Comparison of ENCODE assay signal across 23 cellular contexts in genomic region chr20:57795977-57796560, GRCh38.
"Had no signal": no experiment of that assay in that cellular context is flagged by ENCODE, and none has a peak within 500 bp of the region (broad histone marks: within the 10 kb centered on the region; RNA-seq: fewer than 3 reads in every experiment).

No MANE protein-coding gene starts in this region.

- H3K9me3 ChIP-seq: lower lobe of right lung had no signal

- H3K4me1 ChIP-seq: lower lobe of right lung had no signal

- DNase-seq: activated CD4-positive, alpha-beta T cell treated with anti-CD3 and anti-CD28 coated beads for 36 hours; activated CD4-positive, alpha-beta T cell treated with anti-CD3 and anti-CD28 coated beads, Interleukin-2, amount 50 U/mL, for 48 hours; activated naive CD4-positive, alpha-beta T cell; activated naive CD8-positive, alpha-beta T cell treated with anti-CD3 and anti-CD28 coated beads for 36 hours; amniotic stem cell; foreskin fibroblast; left cardiac atrium; lower lobe of right lung; occipital lobe; posterior cingulate gyrus; retina; stimulated activated CD4-positive, alpha-beta T cell treated with anti-CD3 and anti-CD28 coated beads, Interleukin-15, amount 100 ng/mL, for 24 hours; stimulated activated CD4-positive, alpha-beta T cell treated with anti-CD3 and anti-CD28 coated beads, Interleukin-2, amount 100 ng/mL, for 48 hours; stimulated activated naive CD8-positive, alpha-beta T cell treated with anti-CD3 and anti-CD28 coated beads, Interleukin-15, amount 100 ng/mL, for 72 hours; SW 1271; T-helper 2 cell had no signal

- H3K36me3 Mint-ChIP-seq: activated naive CD8-positive, alpha-beta T cell treated with anti-CD3 and anti-CD28 coated beads for 36 hours; mesothelial cell of epicardium; type B pancreatic cell had no signal

- H3K4me3 Mint-ChIP-seq: activated CD4-positive, alpha-beta T cell treated with anti-CD3 and anti-CD28 coated beads for 36 hours; activated naive CD8-positive, alpha-beta T cell treated with anti-CD3 and anti-CD28 coated beads for 36 hours; activated T-helper 1 cell treated with anti-CD3 and anti-CD28 coated beads, Interleukin-12 subunit alpha, Interleukin-12 subunit beta, Interleukin-2, Interleukin-4 antibody, amounts not matched to agents 30 ng/mL and 10 ng/mL and 1 ng/mL, durations not matched to agents 14 hours and 24 hours and 36 hours; mesothelial cell of epicardium; stimulated activated naive CD8-positive, alpha-beta T cell treated with anti-CD3 and anti-CD28 coated beads, Interleukin-15, amount 100 ng/mL, for 72 hours; type B pancreatic cell had no signal

- H3K4me3 ChIP-seq: cardiac muscle cell, hepatocyte, lower lobe of right lung, skin epidermis had no signal

- H3K9me3 Mint-ChIP-seq: activated naive CD8-positive, alpha-beta T cell treated with anti-CD3 and anti-CD28 coated beads for 36 hours; activated T-helper 1 cell treated with anti-CD3 and anti-CD28 coated beads, Interleukin-12 subunit alpha, Interleukin-12 subunit beta, Interleukin-2, Interleukin-4 antibody, amounts not matched to agents 30 ng/mL and 10 ng/mL and 1 ng/mL, durations not matched to agents 14 hours and 24 hours and 36 hours; stimulated activated naive CD8-positive, alpha-beta T cell treated with anti-CD3 and anti-CD28 coated beads, Interleukin-15, amount 100 ng/mL, for 72 hours; type B pancreatic cell had no signal

- H3K27ac ChIP-seq: cardiac muscle cell, epithelial cell of prostate, hepatocyte, lower lobe of right lung, skin epidermis had no signal

- ATAC-seq: activated CD4-positive, alpha-beta T cell treated with anti-CD3 and anti-CD28 coated beads for 36 hours; lower lobe of right lung; stimulated activated naive CD8-positive, alpha-beta T cell treated with anti-CD3 and anti-CD28 coated beads, Interleukin-15, amount 100 ng/mL, for 72 hours had no signal

- H3K4me1 Mint-ChIP-seq: activated CD4-positive, alpha-beta T cell treated with anti-CD3 and anti-CD28 coated beads for 36 hours; activated naive CD8-positive, alpha-beta T cell treated with anti-CD3 and anti-CD28 coated beads for 36 hours; stimulated activated naive CD8-positive, alpha-beta T cell treated with anti-CD3 and anti-CD28 coated beads, Interleukin-15, amount 100 ng/mL, for 72 hours had no signal

- H3K27me3 ChIP-seq: cardiac muscle cell, hepatocyte had no signal

- H3K27me3 Mint-ChIP-seq: activated CD4-positive, alpha-beta T cell treated with anti-CD3 and anti-CD28 coated beads for 36 hours; activated naive CD8-positive, alpha-beta T cell treated with anti-CD3 and anti-CD28 coated beads for 36 hours; stimulated activated naive CD8-positive, alpha-beta T cell treated with anti-CD3 and anti-CD28 coated beads, Interleukin-15, amount 100 ng/mL, for 72 hours had no signal

- H3K27ac Mint-ChIP-seq: activated CD4-positive, alpha-beta T cell treated with anti-CD3 and anti-CD28 coated beads for 36 hours; activated naive CD8-positive, alpha-beta T cell treated with anti-CD3 and anti-CD28 coated beads for 36 hours; activated T-helper 1 cell treated with anti-CD3 and anti-CD28 coated beads, Interleukin-12 subunit alpha, Interleukin-12 subunit beta, Interleukin-2, Interleukin-4 antibody, amounts not matched to agents 30 ng/mL and 10 ng/mL and 1 ng/mL, durations not matched to agents 14 hours and 24 hours and 36 hours; mesothelial cell of epicardium; stimulated activated naive CD8-positive, alpha-beta T cell treated with anti-CD3 and anti-CD28 coated beads, Interleukin-15, amount 100 ng/mL, for 72 hours; type B pancreatic cell had no signal
